In the genomic region with DNA sequence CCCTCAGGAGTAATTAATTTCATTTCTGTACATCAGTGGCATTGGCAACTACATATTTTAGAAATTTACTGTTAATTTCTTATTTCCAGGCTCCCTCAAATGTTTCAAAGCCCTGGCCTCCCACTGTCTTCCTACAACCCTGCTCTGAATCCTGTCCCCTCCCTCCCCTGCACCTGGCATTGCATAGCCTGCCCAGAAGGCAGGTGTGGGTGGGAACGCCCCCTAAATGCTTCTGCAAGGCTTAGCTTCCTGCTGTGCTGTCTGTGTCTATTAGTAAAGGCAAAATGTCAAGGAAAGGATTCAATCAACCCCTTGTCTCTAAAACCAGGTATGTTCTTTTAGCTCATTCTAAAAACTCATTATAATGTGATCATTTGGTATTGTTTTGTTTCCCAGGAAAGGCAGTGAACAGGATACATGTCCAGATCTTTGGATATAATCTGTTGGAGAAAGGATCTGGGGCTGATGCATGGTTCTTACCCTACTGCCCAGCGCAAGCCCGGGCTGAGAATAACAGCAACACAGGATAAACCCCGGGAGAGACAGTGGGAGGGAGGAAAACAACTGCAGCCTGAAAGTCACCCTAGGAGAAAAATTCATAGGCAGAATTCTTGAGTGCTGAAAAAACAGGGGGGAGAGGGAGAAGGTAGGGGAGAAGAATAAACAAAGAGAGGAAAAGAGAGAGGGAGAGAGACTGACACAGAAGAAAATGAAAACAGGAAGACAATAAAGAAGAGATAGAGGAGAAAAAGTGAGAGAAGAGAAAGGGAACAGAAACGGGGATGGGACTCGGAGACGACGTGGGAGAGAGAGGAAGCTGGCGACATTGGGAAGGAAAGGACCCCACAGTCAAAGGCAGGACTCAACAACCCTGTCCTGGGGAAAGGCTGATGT, we compare ENCODE assay signal across 1 cellular context.
TF ChIP-seq lines count a peak whose summit lies in the region.

No MANE protein-coding gene starts in this region.

TF ChIP-seq in K562, 482 proteins besides CTCF, POLR2A, EP300 and RAD21 (continues in another document):
- no peak for TF ChIP-seq KHSRP (IDR thresholded peaks at IDR 0.05)
- no peak for TF ChIP-seq SREBF2 (CRISPR knock-in tag; IDR thresholded peaks at IDR 0.05)
- TF ChIP-seq, protein P1, sequence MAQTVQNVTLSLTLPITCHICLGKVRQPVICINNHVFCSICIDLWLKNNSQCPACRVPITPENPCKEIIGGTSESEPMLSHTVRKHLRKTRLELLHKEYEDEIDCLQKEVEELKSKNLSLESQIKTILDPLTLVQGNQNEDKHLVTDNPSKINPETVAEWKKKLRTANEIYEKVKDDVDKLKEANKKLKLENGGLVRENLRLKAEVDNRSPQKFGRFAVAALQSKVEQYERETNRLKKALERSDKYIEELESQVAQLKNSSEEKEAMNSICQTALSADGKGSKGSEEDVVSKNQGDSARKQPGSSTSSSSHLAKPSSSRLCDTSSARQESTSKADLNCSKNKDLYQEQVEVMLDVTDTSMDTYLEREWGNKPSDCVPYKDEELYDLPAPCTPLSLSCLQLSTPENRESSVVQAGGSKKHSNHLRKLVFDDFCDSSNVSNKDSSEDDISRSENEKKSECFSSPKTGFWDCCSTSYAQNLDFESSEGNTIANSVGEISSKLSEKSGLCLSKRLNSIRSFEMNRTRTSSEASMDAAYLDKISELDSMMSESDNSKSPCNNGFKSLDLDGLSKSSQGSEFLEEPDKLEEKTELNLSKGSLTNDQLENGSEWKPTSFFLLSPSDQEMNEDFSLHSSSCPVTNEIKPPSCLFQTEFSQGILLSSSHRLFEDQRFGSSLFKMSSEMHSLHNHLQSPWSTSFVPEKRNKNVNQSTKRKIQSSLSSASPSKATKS (CRISPR knock-in tag; IDR thresholded peaks at IDR 0.05), result no peak
- TF ChIP-seq ZNF717 (CRISPR knock-in tag; IDR thresholded peaks at IDR 0.05), result no peak
- TF ChIP-seq, protein P2, sequence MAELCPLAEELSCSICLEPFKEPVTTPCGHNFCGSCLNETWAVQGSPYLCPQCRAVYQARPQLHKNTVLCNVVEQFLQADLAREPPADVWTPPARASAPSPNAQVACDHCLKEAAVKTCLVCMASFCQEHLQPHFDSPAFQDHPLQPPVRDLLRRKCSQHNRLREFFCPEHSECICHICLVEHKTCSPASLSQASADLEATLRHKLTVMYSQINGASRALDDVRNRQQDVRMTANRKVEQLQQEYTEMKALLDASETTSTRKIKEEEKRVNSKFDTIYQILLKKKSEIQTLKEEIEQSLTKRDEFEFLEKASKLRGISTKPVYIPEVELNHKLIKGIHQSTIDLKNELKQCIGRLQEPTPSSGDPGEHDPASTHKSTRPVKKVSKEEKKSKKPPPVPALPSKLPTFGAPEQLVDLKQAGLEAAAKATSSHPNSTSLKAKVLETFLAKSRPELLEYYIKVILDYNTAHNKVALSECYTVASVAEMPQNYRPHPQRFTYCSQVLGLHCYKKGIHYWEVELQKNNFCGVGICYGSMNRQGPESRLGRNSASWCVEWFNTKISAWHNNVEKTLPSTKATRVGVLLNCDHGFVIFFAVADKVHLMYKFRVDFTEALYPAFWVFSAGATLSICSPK (IDR thresholded peaks at IDR 0.05; ENCODE audit: borderline replicate concordance), result 0 out of 2 replicates have a peak, but pooled peaks have one; percentile 41
- TF ChIP-seq ELF4 (CRISPR knock-in tag; IDR thresholded peaks at IDR 0.05), result peak; percentile 13; the same call in 1 of the 2 replicates
- no peak for TF ChIP-seq KAT2B (IDR thresholded peaks at IDR 0.05; ENCODE audit: low read depth, low read length)
- TF ChIP-seq ZNF408 (CRISPR knock-in tag; IDR thresholded peaks at IDR 0.05; ENCODE audit: low read depth), result no peak
- no peak for TF ChIP-seq SNIP1 (IDR thresholded peaks at IDR 0.05; ENCODE audit: low read depth)
- TF ChIP-seq DPF2 (IDR thresholded peaks at IDR 0.05), result no peak
- TF ChIP-seq PHF21A (IDR thresholded peaks at IDR 0.05; ENCODE audit: borderline replicate concordance, low read depth), result no peak
- no peak for TF ChIP-seq HSF4 (CRISPR knock-in tag; IDR thresholded peaks at IDR 0.05; ENCODE audit: borderline replicate concordance)
- no peak for TF ChIP-seq PHF8 (IDR thresholded peaks at IDR 0.05; ENCODE audit: borderline replicate concordance, low read length)
- no peak for TF ChIP-seq U2AF1 (optimal IDR thresholded peaks at IDR 0.05; ENCODE audit: low read depth, low read length)
- TF ChIP-seq CC2D1A (IDR thresholded peaks at IDR 0.05), result 0 out of 2 replicates have a peak, but pooled peaks have one; percentile 17
- TF ChIP-seq POLR3A (IDR thresholded peaks at IDR 0.05; ENCODE audit: borderline replicate concordance, extremely low read depth, insufficient read depth, insufficient read length), result no peak
- TF ChIP-seq ZNF124 (CRISPR knock-in tag; IDR thresholded peaks at IDR 0.05), result no peak
- TF ChIP-seq, protein P3, sequence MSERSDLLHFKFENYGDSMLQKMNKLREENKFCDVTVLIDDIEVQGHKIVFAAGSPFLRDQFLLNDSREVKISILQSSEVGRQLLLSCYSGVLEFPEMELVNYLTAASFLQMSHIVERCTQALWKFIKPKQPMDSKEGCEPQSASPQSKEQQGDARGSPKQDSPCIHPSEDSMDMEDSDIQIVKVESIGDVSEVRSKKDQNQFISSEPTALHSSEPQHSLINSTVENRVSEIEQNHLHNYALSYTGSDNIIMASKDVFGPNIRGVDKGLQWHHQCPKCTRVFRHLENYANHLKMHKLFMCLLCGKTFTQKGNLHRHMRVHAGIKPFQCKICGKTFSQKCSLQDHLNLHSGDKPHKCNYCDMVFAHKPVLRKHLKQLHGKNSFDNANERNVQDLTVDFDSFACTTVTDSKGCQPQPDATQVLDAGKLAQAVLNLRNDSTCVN (CRISPR knock-in tag; IDR thresholded peaks at IDR 0.05), result peak; percentile 68; the same call in 1 of the 2 replicates
- TF ChIP-seq FOXP1 (CRISPR knock-in tag; IDR thresholded peaks at IDR 0.05), result no peak
- no peak for TF ChIP-seq HOXB6 (CRISPR knock-in tag; IDR thresholded peaks at IDR 0.05; ENCODE audit: borderline replicate concordance)
- TF ChIP-seq, protein P4, sequence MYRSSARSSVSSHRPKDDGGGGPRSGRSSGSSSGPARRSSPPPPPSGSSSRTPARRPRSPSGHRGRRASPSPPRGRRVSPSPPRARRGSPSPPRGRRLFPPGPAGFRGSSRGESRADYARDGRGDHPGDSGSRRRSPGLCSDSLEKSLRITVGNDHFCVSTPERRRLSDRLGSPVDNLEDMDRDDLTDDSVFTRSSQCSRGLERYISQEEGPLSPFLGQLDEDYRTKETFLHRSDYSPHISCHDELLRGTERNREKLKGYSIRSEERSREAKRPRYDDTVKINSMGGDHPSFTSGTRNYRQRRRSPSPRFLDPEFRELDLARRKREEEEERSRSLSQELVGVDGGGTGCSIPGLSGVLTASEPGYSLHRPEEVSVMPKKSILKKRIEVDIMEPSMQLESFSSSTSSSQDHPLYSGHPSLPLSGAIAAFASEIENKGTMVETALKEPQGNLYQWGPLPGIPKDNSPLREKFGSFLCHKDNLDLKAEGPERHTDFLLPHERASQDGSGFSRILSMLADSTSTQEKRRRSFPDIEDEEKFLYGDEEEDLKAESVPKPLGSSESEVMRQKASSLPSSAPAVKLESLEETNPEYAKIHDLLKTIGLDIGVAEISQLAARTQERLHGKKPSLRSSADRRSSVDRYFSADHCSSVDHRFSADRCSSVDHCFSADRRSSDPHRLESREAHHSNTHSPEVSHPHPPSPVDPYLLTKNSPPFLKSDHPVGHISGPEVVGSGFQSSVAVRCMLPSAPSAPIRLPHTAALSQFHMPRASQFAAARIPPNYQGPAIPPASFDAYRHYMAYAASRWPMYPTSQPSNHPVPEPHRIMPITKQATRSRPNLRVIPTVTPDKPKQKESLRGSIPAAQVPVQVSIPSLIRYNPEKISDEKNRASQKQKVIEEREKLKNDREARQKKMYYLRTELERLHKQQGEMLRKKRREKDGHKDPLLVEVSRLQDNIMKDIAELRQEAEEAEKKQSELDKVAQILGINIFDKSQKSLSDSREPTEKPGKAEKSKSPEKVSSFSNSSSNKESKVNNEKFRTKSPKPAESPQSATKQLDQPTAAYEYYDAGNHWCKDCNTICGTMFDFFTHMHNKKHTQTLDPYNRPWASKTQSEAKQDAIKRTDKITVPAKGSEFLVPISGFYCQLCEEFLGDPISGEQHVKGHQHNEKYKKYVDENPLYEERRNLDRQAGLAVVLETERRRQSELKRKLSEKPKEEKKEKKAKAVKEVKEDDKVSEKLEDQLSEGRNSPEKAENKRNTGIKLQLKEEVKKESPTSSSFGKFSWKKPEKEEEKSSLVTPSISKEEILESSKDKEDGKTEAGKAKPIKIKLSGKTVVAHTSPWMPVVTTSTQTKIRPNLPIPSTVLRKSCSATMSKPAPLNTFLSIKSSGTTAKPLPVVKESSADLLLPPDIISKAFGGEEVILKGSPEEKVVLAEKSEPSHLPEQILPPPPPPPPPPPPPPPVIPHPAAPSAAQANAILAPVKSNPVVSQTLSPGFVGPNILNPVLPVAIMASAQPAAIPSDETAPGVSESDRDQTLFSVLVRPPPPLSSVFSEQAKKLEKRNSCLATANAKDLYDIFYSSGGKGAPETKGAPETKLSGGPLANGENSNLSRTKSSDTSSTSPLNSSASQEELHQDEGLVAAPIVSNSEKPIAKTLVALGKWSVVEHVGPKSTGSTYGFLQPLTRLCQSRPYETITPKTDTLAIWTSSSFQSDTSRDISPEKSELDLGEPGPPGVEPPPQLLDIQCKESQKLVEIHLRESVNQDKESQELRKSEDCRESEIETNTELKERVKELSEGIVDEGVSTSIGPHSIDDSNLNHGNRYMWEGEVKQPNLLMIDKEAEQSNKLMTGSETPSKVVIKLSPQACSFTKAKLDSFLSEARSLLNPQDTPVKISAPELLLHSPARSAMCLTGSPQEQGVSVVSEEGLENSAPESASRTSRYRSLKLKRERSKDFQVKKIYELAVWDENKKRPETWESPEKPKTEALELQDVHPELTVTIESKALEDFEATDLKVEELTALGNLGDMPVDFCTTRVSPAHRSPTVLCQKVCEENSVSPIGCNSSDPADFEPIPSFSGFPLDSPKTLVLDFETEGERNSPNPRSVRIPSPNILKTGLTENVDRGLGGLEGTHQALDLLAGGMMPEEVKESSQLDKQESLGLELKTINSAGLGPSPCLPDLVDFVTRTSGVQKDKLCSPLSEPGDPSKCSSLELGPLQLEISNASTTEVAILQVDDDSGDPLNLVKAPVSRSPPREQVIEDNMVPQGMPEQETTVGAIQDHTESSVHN (IDR thresholded peaks at IDR 0.05; ENCODE audit: borderline replicate concordance in 1 of 2, low read depth in 1 of 2), result no peak
- TF ChIP-seq NR4A1 (CRISPR knock-in tag; IDR thresholded peaks at IDR 0.05), result no peak
- no peak for TF ChIP-seq NR4A1 (tag; IDR thresholded peaks at IDR 0.05)
- no peak for TF ChIP-seq ETV1 (tag; conservative IDR thresholded peaks at IDR 0.05; ENCODE audit: low read depth)
- no peak for TF ChIP-seq YBX1 (IDR thresholded peaks at IDR 0.05)
- peak; percentile 31 for TF ChIP-seq ARHGAP35 (IDR thresholded peaks at IDR 0.05; ENCODE audit: partially characterized antibody)
- no peak for TF ChIP-seq TAF15 (IDR thresholded peaks at IDR 0.05; ENCODE audit: low read depth, low read length)
- no peak for TF ChIP-seq SIN3B (IDR thresholded peaks at IDR 0.05; ENCODE audit: low read depth)
- TF ChIP-seq LARP7 (IDR thresholded peaks at IDR 0.05), result peak; percentile 68; the same call in 1 of the 2 replicates
- TF ChIP-seq, protein P5, sequence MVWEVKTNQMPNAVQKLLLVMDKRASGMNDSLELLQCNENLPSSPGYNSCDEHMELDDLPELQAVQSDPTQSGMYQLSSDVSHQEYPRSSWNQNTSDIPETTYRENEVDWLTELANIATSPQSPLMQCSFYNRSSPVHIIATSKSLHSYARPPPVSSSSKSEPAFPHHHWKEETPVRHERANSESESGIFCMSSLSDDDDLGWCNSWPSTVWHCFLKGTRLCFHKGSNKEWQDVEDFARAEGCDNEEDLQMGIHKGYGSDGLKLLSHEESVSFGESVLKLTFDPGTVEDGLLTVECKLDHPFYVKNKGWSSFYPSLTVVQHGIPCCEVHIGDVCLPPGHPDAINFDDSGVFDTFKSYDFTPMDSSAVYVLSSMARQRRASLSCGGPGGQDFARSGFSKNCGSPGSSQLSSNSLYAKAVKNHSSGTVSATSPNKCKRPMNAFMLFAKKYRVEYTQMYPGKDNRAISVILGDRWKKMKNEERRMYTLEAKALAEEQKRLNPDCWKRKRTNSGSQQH (CRISPR knock-in tag; IDR thresholded peaks at IDR 0.05), result peak; percentile 66; the same call in 1 of the 2 replicates
- TF ChIP-seq ILF3 (IDR thresholded peaks at IDR 0.05; ENCODE audit: borderline replicate concordance), result no peak
- no peak for TF ChIP-seq DMBX1 (CRISPR knock-in tag; IDR thresholded peaks at IDR 0.05; ENCODE audit: borderline replicate concordance)
- TF ChIP-seq NFIX (CRISPR knock-in tag; IDR thresholded peaks at IDR 0.05; ENCODE audit: low read depth), result no peak
- TF ChIP-seq STAT5B (CRISPR knock-in tag; IDR thresholded peaks at IDR 0.05), result no peak
- no peak for TF ChIP-seq JUNB (CRISPR knock-in tag; conservative IDR thresholded peaks at IDR 0.05)
- TF ChIP-seq, protein P6, sequence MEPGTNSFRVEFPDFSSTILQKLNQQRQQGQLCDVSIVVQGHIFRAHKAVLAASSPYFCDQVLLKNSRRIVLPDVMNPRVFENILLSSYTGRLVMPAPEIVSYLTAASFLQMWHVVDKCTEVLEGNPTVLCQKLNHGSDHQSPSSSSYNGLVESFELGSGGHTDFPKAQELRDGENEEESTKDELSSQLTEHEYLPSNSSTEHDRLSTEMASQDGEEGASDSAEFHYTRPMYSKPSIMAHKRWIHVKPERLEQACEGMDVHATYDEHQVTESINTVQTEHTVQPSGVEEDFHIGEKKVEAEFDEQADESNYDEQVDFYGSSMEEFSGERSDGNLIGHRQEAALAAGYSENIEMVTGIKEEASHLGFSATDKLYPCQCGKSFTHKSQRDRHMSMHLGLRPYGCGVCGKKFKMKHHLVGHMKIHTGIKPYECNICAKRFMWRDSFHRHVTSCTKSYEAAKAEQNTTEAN (CRISPR knock-in tag; IDR thresholded peaks at IDR 0.05), result no peak
- TF ChIP-seq TGIF2 (CRISPR knock-in tag; IDR thresholded peaks at IDR 0.05), result no peak
- TF ChIP-seq, protein P7, sequence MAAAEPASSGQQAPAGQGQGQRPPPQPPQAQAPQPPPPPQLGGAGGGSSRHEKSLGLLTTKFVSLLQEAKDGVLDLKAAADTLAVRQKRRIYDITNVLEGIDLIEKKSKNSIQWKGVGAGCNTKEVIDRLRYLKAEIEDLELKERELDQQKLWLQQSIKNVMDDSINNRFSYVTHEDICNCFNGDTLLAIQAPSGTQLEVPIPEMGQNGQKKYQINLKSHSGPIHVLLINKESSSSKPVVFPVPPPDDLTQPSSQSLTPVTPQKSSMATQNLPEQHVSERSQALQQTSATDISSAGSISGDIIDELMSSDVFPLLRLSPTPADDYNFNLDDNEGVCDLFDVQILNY (CRISPR knock-in tag; IDR thresholded peaks at IDR 0.05), result no peak
- no peak for TF ChIP-seq U2AF2 (optimal IDR thresholded peaks at IDR 0.05; ENCODE audit: low read depth, low read length)
- TF ChIP-seq POLR2G (IDR thresholded peaks at IDR 0.05; ENCODE audit: low read depth, low read length), result no peak
